In the genomic region with DNA sequence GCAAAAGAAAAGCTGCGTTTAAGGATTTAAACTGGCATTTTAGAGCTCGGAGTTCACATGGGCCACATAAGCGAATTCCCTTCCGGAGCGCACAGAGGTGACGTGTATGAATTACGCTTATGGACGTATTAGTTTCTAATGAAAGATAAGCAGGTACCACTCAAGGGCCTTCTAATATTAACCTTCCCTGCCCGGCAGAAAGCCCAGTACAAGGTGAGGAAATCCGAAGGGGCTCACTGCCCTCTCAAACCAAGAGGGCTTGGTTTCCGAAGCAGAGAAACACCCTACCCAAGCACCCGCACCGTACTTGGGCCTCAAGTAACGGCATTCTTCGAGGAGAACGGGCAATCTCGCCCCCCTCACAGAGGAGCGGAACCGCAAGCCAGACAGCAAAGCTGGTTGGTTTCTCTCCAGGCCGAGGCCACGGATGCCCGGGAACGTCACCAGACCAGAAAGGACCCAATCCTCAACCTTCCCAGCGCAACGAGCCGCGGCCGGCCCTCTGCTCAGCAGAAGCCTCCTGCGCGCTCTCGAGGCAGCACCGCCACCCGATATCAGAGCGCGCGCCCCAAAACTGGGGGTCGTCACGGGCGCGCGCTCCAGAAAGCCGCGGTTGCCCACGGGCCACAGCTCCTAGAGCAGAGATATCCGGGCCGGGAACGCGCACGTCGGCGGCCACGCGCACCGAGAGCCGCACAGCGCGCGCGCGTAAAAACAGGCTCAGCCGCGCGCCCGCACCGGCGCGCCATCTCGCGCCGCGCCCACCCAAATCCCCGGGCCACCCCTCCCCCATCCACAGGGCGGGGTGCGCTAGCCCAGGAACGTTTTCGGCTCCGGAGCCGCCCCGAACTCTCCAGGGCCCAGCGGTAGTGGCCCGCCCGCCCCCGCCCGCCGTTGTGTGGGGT, we compare ENCODE assay signal across 1 cellular context.
TF ChIP-seq lines count a peak whose summit lies in the region.

No MANE protein-coding gene starts in this region.

TF ChIP-seq in GM23338, 12 proteins besides CTCF, POLR2A, EP300 and RAD21 (continued from another document):
- TF ChIP-seq REST (IDR thresholded peaks at IDR 0.05; ENCODE audit: unreplicated experiment) = no peak
- peak; percentile 31; the same call in 1 of the 2 replicates for TF ChIP-seq ZNF114 (CRISPR knock-in tag; IDR thresholded peaks at IDR 0.05)
- no peak for TF ChIP-seq ZNF331 (CRISPR knock-in tag; IDR thresholded peaks at IDR 0.05; ENCODE audit: low read depth)
- TF ChIP-seq JUNB (IDR thresholded peaks at IDR 0.05; ENCODE audit: unreplicated experiment) = no peak
